1 cellular context compared by ENCODE assay signal in genomic region chr19:45885556-45886426, GRCh38.
A peak's percentile ranks its signal among the peaks of the same experiment; 100 is the strongest.
TF ChIP-seq lines count a peak whose summit lies in the region.

A gene with protein sequence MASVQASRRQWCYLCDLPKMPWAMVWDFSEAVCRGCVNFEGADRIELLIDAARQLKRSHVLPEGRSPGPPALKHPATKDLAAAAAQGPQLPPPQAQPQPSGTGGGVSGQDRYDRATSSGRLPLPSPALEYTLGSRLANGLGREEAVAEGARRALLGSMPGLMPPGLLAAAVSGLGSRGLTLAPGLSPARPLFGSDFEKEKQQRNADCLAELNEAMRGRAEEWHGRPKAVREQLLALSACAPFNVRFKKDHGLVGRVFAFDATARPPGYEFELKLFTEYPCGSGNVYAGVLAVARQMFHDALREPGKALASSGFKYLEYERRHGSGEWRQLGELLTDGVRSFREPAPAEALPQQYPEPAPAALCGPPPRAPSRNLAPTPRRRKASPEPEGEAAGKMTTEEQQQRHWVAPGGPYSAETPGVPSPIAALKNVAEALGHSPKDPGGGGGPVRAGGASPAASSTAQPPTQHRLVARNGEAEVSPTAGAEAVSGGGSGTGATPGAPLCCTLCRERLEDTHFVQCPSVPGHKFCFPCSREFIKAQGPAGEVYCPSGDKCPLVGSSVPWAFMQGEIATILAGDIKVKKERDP (minus strand): TSS chr19:45886141. CDS start chr19:45885774, 367 bp downstream.

TF ChIP-seq in GM12878, 131 proteins besides CTCF, POLR2A, EP300 and RAD21 (continued from another document and continues in another):
- TF ChIP-seq PRDM15 (CRISPR knock-in tag; IDR thresholded peaks at IDR 0.05) = no peak
- TF ChIP-seq TCF7 (IDR thresholded peaks at IDR 0.05; ENCODE audit: borderline replicate concordance) = no peak
- no peak for TF ChIP-seq SMC3 (IDR thresholded peaks at IDR 0.05; ENCODE audit: borderline replicate concordance, low read length)
- TF ChIP-seq BMI1 (IDR thresholded peaks at IDR 0.05; ENCODE audit: borderline replicate concordance) = no peak
- TF ChIP-seq ATF2 (IDR thresholded peaks at IDR 0.05; ENCODE audit: low read length) = no peak
- TF ChIP-seq NR2C1 (IDR thresholded peaks at IDR 0.05) = peak; percentile 37; the same call in 1 of the 2 replicates
- TF ChIP-seq, protein P1, sequence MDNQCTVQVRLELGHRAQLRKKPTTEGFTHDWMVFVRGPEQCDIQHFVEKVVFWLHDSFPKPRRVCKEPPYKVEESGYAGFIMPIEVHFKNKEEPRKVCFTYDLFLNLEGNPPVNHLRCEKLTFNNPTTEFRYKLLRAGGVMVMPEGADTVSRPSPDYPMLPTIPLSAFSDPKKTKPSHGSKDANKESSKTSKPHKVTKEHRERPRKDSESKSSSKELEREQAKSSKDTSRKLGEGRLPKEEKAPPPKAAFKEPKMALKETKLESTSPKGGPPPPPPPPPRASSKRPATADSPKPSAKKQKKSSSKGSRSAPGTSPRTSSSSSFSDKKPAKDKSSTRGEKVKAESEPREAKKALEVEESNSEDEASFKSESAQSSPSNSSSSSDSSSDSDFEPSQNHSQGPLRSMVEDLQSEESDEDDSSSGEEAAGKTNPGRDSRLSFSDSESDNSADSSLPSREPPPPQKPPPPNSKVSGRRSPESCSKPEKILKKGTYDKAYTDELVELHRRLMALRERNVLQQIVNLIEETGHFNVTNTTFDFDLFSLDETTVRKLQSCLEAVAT (IDR thresholded peaks at IDR 0.05) = no peak
- peak; percentile 37; the same call in 1 of the 2 replicates for TF ChIP-seq TBL1XR1 (IDR thresholded peaks at IDR 0.05; ENCODE audit: low read depth, low read length)
- TF ChIP-seq TCF12 (IDR thresholded peaks at IDR 0.05; ENCODE audit: low read depth, low read length) = no peak
- TF ChIP-seq ZNF207 (IDR thresholded peaks at IDR 0.05; ENCODE audit: borderline replicate concordance) = 0 out of 2 replicates have a peak, but pooled peaks have one; percentile 15
- TF ChIP-seq, protein P2, sequence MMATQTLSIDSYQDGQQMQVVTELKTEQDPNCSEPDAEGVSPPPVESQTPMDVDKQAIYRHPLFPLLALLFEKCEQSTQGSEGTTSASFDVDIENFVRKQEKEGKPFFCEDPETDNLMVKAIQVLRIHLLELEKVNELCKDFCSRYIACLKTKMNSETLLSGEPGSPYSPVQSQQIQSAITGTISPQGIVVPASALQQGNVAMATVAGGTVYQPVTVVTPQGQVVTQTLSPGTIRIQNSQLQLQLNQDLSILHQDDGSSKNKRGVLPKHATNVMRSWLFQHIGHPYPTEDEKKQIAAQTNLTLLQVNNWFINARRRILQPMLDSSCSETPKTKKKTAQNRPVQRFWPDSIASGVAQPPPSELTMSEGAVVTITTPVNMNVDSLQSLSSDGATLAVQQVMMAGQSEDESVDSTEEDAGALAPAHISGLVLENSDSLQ (IDR thresholded peaks at IDR 0.05) = no peak
- no peak for TF ChIP-seq ZBTB40 (IDR thresholded peaks at IDR 0.05; ENCODE audit: borderline replicate concordance)
- TF ChIP-seq E2F4 (IDR thresholded peaks at IDR 0.05; ENCODE audit: low read depth, low read length) = no peak
- TF ChIP-seq RUNX3 (IDR thresholded peaks at IDR 0.05; ENCODE audit: low read length) = no peak
- TF ChIP-seq NR2C2 (IDR thresholded peaks at IDR 0.05; ENCODE audit: borderline replicate concordance, control insufficient read depth, insufficient read length, low read depth) = no peak
- TF ChIP-seq SIX5 (IDR thresholded peaks at IDR 0.05; ENCODE audit: low read depth, low read length, severe bottlenecking) = peak; percentile 85
- TF ChIP-seq SRF (IDR thresholded peaks at IDR 0.05; ENCODE audit: low read depth in 2 of 2, low read length in 2 of 2) = peak in 1 of 2 experiments; percentile 48; a peak in 1 of 4 replicates
- TF ChIP-seq ESRRA (IDR thresholded peaks at IDR 0.05; ENCODE audit: low read length) = no peak
- TF ChIP-seq NKRF (conservative IDR thresholded peaks at IDR 0.05) = peak; percentile 69; the same call in 1 of the 2 replicates
- no peak for TF ChIP-seq ZNF384 (IDR thresholded peaks at IDR 0.05; ENCODE audit: borderline replicate concordance, low read depth, low read length)
- TF ChIP-seq NR2F1 (conservative IDR thresholded peaks at IDR 0.05) = peak; percentile 53
- no peak for TF ChIP-seq BRCA1 (IDR thresholded peaks at IDR 0.05; ENCODE audit: low read depth, low read length)
- TF ChIP-seq ZZZ3 (IDR thresholded peaks at IDR 0.05; ENCODE audit: control insufficient read depth, insufficient read length, low read depth) = no peak
- TF ChIP-seq CEBPZ (IDR thresholded peaks at IDR 0.05; ENCODE audit: low read depth, low read length) = no peak
- no peak for TF ChIP-seq EZH2 (IDR thresholded peaks at IDR 0.05; ENCODE audit: borderline replicate concordance, control insufficient read depth, low read depth, low read length)
- TF ChIP-seq SMARCA5 (IDR thresholded peaks at IDR 0.05) = no peak; the same call in 1 of the 2 replicates
- peak; percentile 29 for TF ChIP-seq SP1 (IDR thresholded peaks at IDR 0.05; ENCODE audit: low read depth, low read length)
- TF ChIP-seq SREBF1 (IDR thresholded peaks at IDR 0.05; ENCODE audit: low read length) = peak; percentile 48; the same call in 1 of the 2 replicates
- TF ChIP-seq, protein P3, sequence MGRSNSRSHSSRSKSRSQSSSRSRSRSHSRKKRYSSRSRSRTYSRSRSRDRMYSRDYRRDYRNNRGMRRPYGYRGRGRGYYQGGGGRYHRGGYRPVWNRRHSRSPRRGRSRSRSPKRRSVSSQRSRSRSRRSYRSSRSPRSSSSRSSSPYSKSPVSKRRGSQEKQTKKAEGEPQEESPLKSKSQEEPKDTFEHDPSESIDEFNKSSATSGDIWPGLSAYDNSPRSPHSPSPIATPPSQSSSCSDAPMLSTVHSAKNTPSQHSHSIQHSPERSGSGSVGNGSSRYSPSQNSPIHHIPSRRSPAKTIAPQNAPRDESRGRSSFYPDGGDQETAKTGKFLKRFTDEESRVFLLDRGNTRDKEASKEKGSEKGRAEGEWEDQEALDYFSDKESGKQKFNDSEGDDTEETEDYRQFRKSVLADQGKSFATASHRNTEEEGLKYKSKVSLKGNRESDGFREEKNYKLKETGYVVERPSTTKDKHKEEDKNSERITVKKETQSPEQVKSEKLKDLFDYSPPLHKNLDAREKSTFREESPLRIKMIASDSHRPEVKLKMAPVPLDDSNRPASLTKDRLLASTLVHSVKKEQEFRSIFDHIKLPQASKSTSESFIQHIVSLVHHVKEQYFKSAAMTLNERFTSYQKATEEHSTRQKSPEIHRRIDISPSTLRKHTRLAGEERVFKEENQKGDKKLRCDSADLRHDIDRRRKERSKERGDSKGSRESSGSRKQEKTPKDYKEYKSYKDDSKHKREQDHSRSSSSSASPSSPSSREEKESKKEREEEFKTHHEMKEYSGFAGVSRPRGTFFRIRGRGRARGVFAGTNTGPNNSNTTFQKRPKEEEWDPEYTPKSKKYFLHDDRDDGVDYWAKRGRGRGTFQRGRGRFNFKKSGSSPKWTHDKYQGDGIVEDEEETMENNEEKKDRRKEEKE (IDR thresholded peaks at IDR 0.05) = peak; percentile 51
- TF ChIP-seq NFXL1 (IDR thresholded peaks at IDR 0.05; ENCODE audit: borderline replicate concordance) = no peak
